ENCODE assay signal across 14 cellular contexts in genomic region chr17:17911003-17911613, GRCh38.
DNase-seq lines count a peak whose midpoint lies in the region; ATAC-seq and TF ChIP-seq lines count a peak whose summit lies in the region.
"Had no signal": no experiment of that assay in that cellular context is flagged by ENCODE, and none has a peak within 500 bp of the region (broad histone marks: within the 10 kb centered on the region; RNA-seq: fewer than 3 reads in every experiment).

No MANE protein-coding gene starts in this region.

- no peak for DNase-seq in Panc1 (ENCODE audit: low read depth, low spot score)
- no peak for DNase-seq in right lobe of liver
- DNase-seq in gastrocnemius medialis: peak in 1 of 2 donors; percentile 60
- DNase-seq in dermis blood vessel endothelial cell: no peak
- no peak for DNase-seq in NCI-H774 (lab: John Stamatoyannopoulos, UW)
- DNase-seq in DMS153 (lab: John Stamatoyannopoulos, UW): no peak
- DNase-seq: activated CD4-positive, CD25-positive, alpha-beta regulatory T cell; activated T-cell treated with anti-CD3 and anti-CD28 coated beads for 4 hours; esophagus squamous epithelium; KBM-7; midbrain; NCI-H1436; stimulated activated naive CD8-positive, alpha-beta T cell treated with anti-CD3 and anti-CD28 coated beads, Interleukin-15, amount 100 ng/mL, for 72 hours had no signal

- intact Hi-C loops in Panc1 (cut with micrococcal nuclease; ENCODE audit: unreplicated experiment): no loop called here
- intact Hi-C loops in right lobe of liver (cut with DNase I): no loop called here
- intact Hi-C loops in gastrocnemius medialis (cut with DNase I; ENCODE audit: low total_unique reads): no loop called here

- TF ChIP-seq POLR2A in right lobe of liver (IDR thresholded peaks at IDR 0.05) (no peak), gastrocnemius medialis (IDR thresholded peaks at IDR 0.05) (no peak)

- peaks cover 40% of the 10 kb centered on the region for H3K36me3 Mint-ChIP-seq in brain

- no peaks in the 10 kb centered on the region for H3K9me3 ChIP-seq in Panc1 (ENCODE audit: control insufficient read depth, insufficient read depth, low read depth, low read length)
- no peaks in the 10 kb centered on the region for H3K9me3 ChIP-seq in right lobe of liver
- no peaks in the 10 kb centered on the region for H3K9me3 ChIP-seq in gastrocnemius medialis
- H3K9me3 ChIP-seq: esophagus squamous epithelium had no signal

- H3K27me3 ChIP-seq in Panc1 (ENCODE audit: control insufficient read depth, insufficient read depth, low read length): no peaks in the 10 kb centered on the region
- H3K27me3 ChIP-seq in right lobe of liver: no peaks in the 10 kb centered on the region
- H3K27me3 ChIP-seq in gastrocnemius medialis: no peaks in the 10 kb centered on the region
- H3K27me3 ChIP-seq: esophagus squamous epithelium had no signal

- POLR2A ChIA-PET in Panc1 (lab: Charles Lee): no interaction called here

- CTCF ChIA-PET in Panc1 (lab: Charles Lee): no interaction called here

- H3K27me3 Mint-ChIP-seq in brain: no peaks in the 10 kb centered on the region
- H3K27me3 Mint-ChIP-seq: stimulated activated naive CD8-positive, alpha-beta T cell treated with anti-CD3 and anti-CD28 coated beads, Interleukin-15, amount 100 ng/mL, for 72 hours had no signal

- ATAC-seq in Panc1 (no peak), right lobe of liver (peak; percentile 45 to 85 (median 70)), gastrocnemius medialis (peak; percentile 58 to 66)
- ATAC-seq: stimulated activated naive CD8-positive, alpha-beta T cell treated with anti-CD3 and anti-CD28 coated beads, Interleukin-15, amount 100 ng/mL, for 72 hours had no signal

- WGBS in right lobe of liver (ENCODE audit: insufficient coverage, low coverage, low lambda C conversion rate, missing lambda C conversion rate): 49% methylated on average over 4 of the region's 10 CpGs

- peak overlapping the region; percentile 55 to 94 (median 87) for H3K27ac Mint-ChIP-seq in brain
- H3K27ac Mint-ChIP-seq: stimulated activated naive CD8-positive, alpha-beta T cell treated with anti-CD3 and anti-CD28 coated beads, Interleukin-15, amount 100 ng/mL, for 72 hours had no signal

- H3K4me1 ChIP-seq in Panc1 (ENCODE audit: control insufficient read depth, insufficient read depth, low read length) (peaks cover 21% of the 10 kb centered on the region), right lobe of liver (peaks cover 0 to 32% (median 9%) of the 10 kb centered on the region in 4 donors), gastrocnemius medialis (peaks cover 33 to 50% of the 10 kb centered on the region in 2 donors)

- H3K27ac ChIP-seq in Panc1 (ENCODE audit: low read length) (peak overlapping the region; percentile 14), right lobe of liver (peak overlapping the region in 2 of 3 donors; percentile 31 to 70), gastrocnemius medialis (peak overlapping the region; percentile 61 to 74 (median 64))
- H3K27ac ChIP-seq: esophagus squamous epithelium had no signal

- in situ Hi-C loops in Panc1 (cut with HindIII; ENCODE audit: low pct_unique_long_range_greater_than_20kb, low sequenced_read_pairs): no loop called here
- in situ Hi-C loops in gastrocnemius medialis (cut with MboI; ENCODE audit: low sequenced_read_pairs in 4 of 4): loop anchor here in 1 of 4 donors (10.0 kb wide), 1 partner anchor 236 kb away; no protein-coding TSS in a partner anchor

- peaks cover 0 to 9% (median 0%) of the 10 kb centered on the region in 5 experiments for H3K9me3 Mint-ChIP-seq in brain
- H3K9me3 Mint-ChIP-seq: stimulated activated naive CD8-positive, alpha-beta T cell treated with anti-CD3 and anti-CD28 coated beads, Interleukin-15, amount 100 ng/mL, for 72 hours had no signal

- TF ChIP-seq CTCF in Panc1 (IDR thresholded peaks at IDR 0.05) (no peak), brain (conservative IDR thresholded peaks at IDR 0.05) (no peak), right lobe of liver (IDR thresholded peaks at IDR 0.05) (no peak), gastrocnemius medialis (IDR thresholded peaks at IDR 0.05 in 4 of 5, conservative IDR thresholded peaks at IDR 0.05 in 1 of 5) (no peak)

- H3K36me3 ChIP-seq in Panc1 (ENCODE audit: control insufficient read depth, insufficient read depth, low read length) (no peaks in the 10 kb centered on the region), right lobe of liver (no peaks in the 10 kb centered on the region), gastrocnemius medialis (peaks cover 0 to 6% of the 10 kb centered on the region in 2 donors)

- no peak overlapping the region for H3K4me3 ChIP-seq in Panc1 (ENCODE audit: low read depth in 2 of 2, low read length in 2 of 2)
- H3K4me3 ChIP-seq in right lobe of liver: no peak overlapping the region
- no peak overlapping the region for H3K4me3 ChIP-seq in gastrocnemius medialis
- H3K4me3 ChIP-seq: esophagus squamous epithelium had no signal

- peak overlapping the region in 1 of 5 experiments; percentile 61 for H3K4me3 Mint-ChIP-seq in brain
- H3K4me3 Mint-ChIP-seq: stimulated activated naive CD8-positive, alpha-beta T cell treated with anti-CD3 and anti-CD28 coated beads, Interleukin-15, amount 100 ng/mL, for 72 hours had no signal

- BruUV-seq in Panc1 (replicated peaks; lab: Mats Ljungman, UMichigan): no TSS peak

- H3K4me1 Mint-ChIP-seq in brain: peaks cover 42% of the 10 kb centered on the region

Comparison
In these comparisons a context has a peak if more than half of its experiments do, and no peak if none do; other contexts are left out.
1. H3K27ac ChIP-seq: peak in every context shown above with its lines; median percentile 64 in gastrocnemius medialis; 50 in right lobe of liver; 14 in Panc1.